2 cellular contexts compared by ENCODE assay signal in genomic region chr16:672851-673250, GRCh38.
TF ChIP-seq lines count a peak whose summit lies in the region.

No MANE protein-coding gene starts in this region.

TF ChIP-seq in HEK293, 187 proteins besides CTCF, POLR2A, EP300 and RAD21:
- TF ChIP-seq, protein P1, sequence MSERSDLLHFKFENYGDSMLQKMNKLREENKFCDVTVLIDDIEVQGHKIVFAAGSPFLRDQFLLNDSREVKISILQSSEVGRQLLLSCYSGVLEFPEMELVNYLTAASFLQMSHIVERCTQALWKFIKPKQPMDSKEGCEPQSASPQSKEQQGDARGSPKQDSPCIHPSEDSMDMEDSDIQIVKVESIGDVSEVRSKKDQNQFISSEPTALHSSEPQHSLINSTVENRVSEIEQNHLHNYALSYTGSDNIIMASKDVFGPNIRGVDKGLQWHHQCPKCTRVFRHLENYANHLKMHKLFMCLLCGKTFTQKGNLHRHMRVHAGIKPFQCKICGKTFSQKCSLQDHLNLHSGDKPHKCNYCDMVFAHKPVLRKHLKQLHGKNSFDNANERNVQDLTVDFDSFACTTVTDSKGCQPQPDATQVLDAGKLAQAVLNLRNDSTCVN (tag by site-specific recombination; optimal IDR thresholded peaks at IDR 0.05) = peak; percentile 12
- TF ChIP-seq, protein P2, sequence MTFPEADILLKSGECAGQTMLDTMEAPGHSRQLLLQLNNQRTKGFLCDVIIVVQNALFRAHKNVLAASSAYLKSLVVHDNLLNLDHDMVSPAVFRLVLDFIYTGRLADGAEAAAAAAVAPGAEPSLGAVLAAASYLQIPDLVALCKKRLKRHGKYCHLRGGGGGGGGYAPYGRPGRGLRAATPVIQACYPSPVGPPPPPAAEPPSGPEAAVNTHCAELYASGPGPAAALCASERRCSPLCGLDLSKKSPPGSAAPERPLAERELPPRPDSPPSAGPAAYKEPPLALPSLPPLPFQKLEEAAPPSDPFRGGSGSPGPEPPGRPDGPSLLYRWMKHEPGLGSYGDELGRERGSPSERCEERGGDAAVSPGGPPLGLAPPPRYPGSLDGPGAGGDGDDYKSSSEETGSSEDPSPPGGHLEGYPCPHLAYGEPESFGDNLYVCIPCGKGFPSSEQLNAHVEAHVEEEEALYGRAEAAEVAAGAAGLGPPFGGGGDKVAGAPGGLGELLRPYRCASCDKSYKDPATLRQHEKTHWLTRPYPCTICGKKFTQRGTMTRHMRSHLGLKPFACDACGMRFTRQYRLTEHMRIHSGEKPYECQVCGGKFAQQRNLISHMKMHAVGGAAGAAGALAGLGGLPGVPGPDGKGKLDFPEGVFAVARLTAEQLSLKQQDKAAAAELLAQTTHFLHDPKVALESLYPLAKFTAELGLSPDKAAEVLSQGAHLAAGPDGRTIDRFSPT (tag by site-specific recombination; IDR thresholded peaks at IDR 0.05) = peak; percentile 57; the same call in 1 of the 2 replicates
- TF ChIP-seq ZNF175 (tag by site-specific recombination; IDR thresholded peaks at IDR 0.05) = no peak

TF ChIP-seq in K562, 482 proteins besides CTCF, POLR2A, EP300 and RAD21:
- TF ChIP-seq KAT8 (IDR thresholded peaks at IDR 0.05; ENCODE audit: low read depth) (no peak), TRIM28 (IDR thresholded peaks at IDR 0.05) (no peak), MAFK (IDR thresholded peaks at IDR 0.05; ENCODE audit: low read length) (no peak), NBN (IDR thresholded peaks at IDR 0.05; ENCODE audit: low read depth) (no peak), ZNF431 (CRISPR knock-in tag; IDR thresholded peaks at IDR 0.05) (no peak), POLR2G (IDR thresholded peaks at IDR 0.05; ENCODE audit: low read depth, low read length) (0 out of 2 replicates have a peak, but pooled peaks have one; percentile 30)
